11 cellular contexts compared by ENCODE assay signal in genomic region chr15:52111517-52112202, GRCh38. TPM values are rescaled to one million over a fixed set of nuclear protein-coding genes. Genes with fewer than 3 reads are reported as not detected.
DNase-seq lines count a peak whose midpoint lies in the region; ATAC-seq and TF ChIP-seq lines count a peak whose summit lies in the region.
"Had no signal": no experiment of that assay in that cellular context is flagged by ENCODE, and none has a peak within 500 bp of the region (broad histone marks: within the 10 kb centered on the region; RNA-seq: fewer than 3 reads in every experiment).

No MANE protein-coding gene starts in this region.

- H3K4me1 Mint-ChIP-seq in activated T-cell treated with anti-CD3 and anti-CD28 coated beads, Interleukin-2, amount 50 U/mL, for 72 hours (ENCODE audit: low read depth): no peaks in the 10 kb centered on the region
- peaks cover 26% of the 10 kb centered on the region for H3K4me1 Mint-ChIP-seq in WTC11
- H3K4me1 Mint-ChIP-seq in activated CD4-positive, alpha-beta T cell treated with anti-CD3 and anti-CD28 coated beads, Interleukin-2, amount 10 ng/mL, durations not matched to agents 7 days and 5 days: peaks cover 11% of the 10 kb centered on the region

- ATAC-seq in activated T-cell treated with anti-CD3 and anti-CD28 coated beads, Interleukin-2, amount 50 U/mL, for 72 hours (replicated peaks in 1 of 2): no peak
- peak; percentile 15 for ATAC-seq in WTC11
- ATAC-seq in GM19467 (IDR thresholded peaks at IDR 0.05; ENCODE audit: unreplicated experiment): no peak
- no peak for ATAC-seq in HG02852 (IDR thresholded peaks at IDR 0.05; ENCODE audit: unreplicated experiment)

- H3K27me3 Mint-ChIP-seq in activated T-cell treated with anti-CD3 and anti-CD28 coated beads, Interleukin-2, amount 50 U/mL, for 72 hours (ENCODE audit: low read depth): peaks cover 24% of the 10 kb centered on the region
- peaks cover 55% of the 10 kb centered on the region for H3K27me3 Mint-ChIP-seq in WTC11 (ENCODE audit: low read depth)
- peaks cover 44% of the 10 kb centered on the region for H3K27me3 Mint-ChIP-seq in activated CD4-positive, alpha-beta T cell treated with anti-CD3 and anti-CD28 coated beads, Interleukin-2, amount 10 ng/mL, durations not matched to agents 7 days and 5 days

- no peak for TF ChIP-seq CTCF in WTC11 (IDR thresholded peaks at IDR 0.05)
- TF ChIP-seq CTCF in suprapubic skin (IDR thresholded peaks at IDR 0.05): no peak

- no peaks in the 10 kb centered on the region for H3K36me3 Mint-ChIP-seq in activated T-cell treated with anti-CD3 and anti-CD28 coated beads, Interleukin-2, amount 50 U/mL, for 72 hours (ENCODE audit: insufficient read depth in 2 of 2)
- no peaks in the 10 kb centered on the region for H3K36me3 Mint-ChIP-seq in WTC11
- H3K36me3 Mint-ChIP-seq in activated CD4-positive, alpha-beta T cell treated with anti-CD3 and anti-CD28 coated beads, Interleukin-2, amount 10 ng/mL, durations not matched to agents 7 days and 5 days (ENCODE audit: low read depth): no peaks in the 10 kb centered on the region

- DNase-seq in activated T-cell treated with anti-CD3 and anti-CD28 coated beads, Interleukin-2, amount 50 U/mL, for 72 hours: no peak
- no peak for DNase-seq in activated T-cell treated with anti-CD3 and anti-CD28 coated beads for 4 hours
- DNase-seq in WTC11 (ENCODE audit: low spot score): no peak
- DNase-seq in suprapubic skin (ENCODE audit: low spot score in 2 of 2): no peak
- DNase-seq in activated CD4-positive, alpha-beta T cell treated with anti-CD3 and anti-CD28 coated beads, Interleukin-2, amount 10 ng/mL, durations not matched to agents 7 days and 5 days: no peak
- DNase-seq: SW 1271 had no signal

- H3K36me3 ChIP-seq in iPS-20b (ENCODE audit: insufficient read depth, low read depth, low read length): no peaks in the 10 kb centered on the region
- no peaks in the 10 kb centered on the region for H3K36me3 ChIP-seq in suprapubic skin
- H3K36me3 ChIP-seq: HAP-1 had no signal

- H3K4me3 Mint-ChIP-seq in activated T-cell treated with anti-CD3 and anti-CD28 coated beads, Interleukin-2, amount 50 U/mL, for 72 hours: peak overlapping the region; percentile 79 to 81
- H3K4me3 Mint-ChIP-seq in WTC11: no peak overlapping the region
- H3K4me3 Mint-ChIP-seq in activated CD4-positive, alpha-beta T cell treated with anti-CD3 and anti-CD28 coated beads, Interleukin-2, amount 10 ng/mL, durations not matched to agents 7 days and 5 days: no peak overlapping the region

- peaks cover 52% of the 10 kb centered on the region for H3K27me3 ChIP-seq in iPS-20b (ENCODE audit: insufficient read depth, low read length)
- peaks cover 5% of the 10 kb centered on the region for H3K27me3 ChIP-seq in suprapubic skin

- CTCF ChIA-PET in WTC11 (lab: Charles Lee): interaction anchor here (0.5 to 5.3 kb wide), 13 partner anchors 9 to 335 kb away, joined by 3 to 32 read pairs (median 4); no protein-coding TSS in a partner anchor
- CTCF ChIA-PET in activated CD4-positive, alpha-beta T cell treated with anti-CD3 and anti-CD28 coated beads, Interleukin-2, amount 10 ng/mL, durations not matched to agents 7 days and 5 days (lab: Charles Lee): interaction anchor here (0.7 to 1.1 kb wide), 3 partner anchors 8 to 131 kb away, joined by 3 to 6 read pairs (median 3); no protein-coding TSS in a partner anchor

- H3K9me3 ChIP-seq in iPS-20b (ENCODE audit: insufficient read depth, low read depth, low read length): no peaks in the 10 kb centered on the region
- H3K9me3 ChIP-seq in suprapubic skin: no peaks in the 10 kb centered on the region
- H3K9me3 ChIP-seq: HAP-1 had no signal

- H3K4me3 ChIP-seq in iPS-20b (ENCODE audit: low read length): peak overlapping the region; percentile 58; the same call in 1 of the 2 replicates
- peak overlapping the region; percentile 52 for H3K4me3 ChIP-seq in suprapubic skin
- H3K4me3 ChIP-seq: HAP-1 had no signal

- WGBS in suprapubic skin: 94% methylated on average over 8 of the region's 32 CpGs

- TF ChIP-seq POLR2A in suprapubic skin (IDR thresholded peaks at IDR 0.05): no peak

- TF ChIP-seq EP300 in suprapubic skin (IDR thresholded peaks at IDR 0.05): no peak

- H3K9ac ChIP-seq in iPS-20b (ENCODE audit: low read depth, low read length): no peak overlapping the region; the same call in 1 of the 2 replicates

- H3K4me1 ChIP-seq in iPS-20b (ENCODE audit: insufficient read depth, low read length) (no peaks in the 10 kb centered on the region), suprapubic skin (peaks cover 19% of the 10 kb centered on the region)

- H3K27ac Mint-ChIP-seq in activated T-cell treated with anti-CD3 and anti-CD28 coated beads, Interleukin-2, amount 50 U/mL, for 72 hours: no peak overlapping the region
- no peak overlapping the region for H3K27ac Mint-ChIP-seq in WTC11
- no peak overlapping the region for H3K27ac Mint-ChIP-seq in activated CD4-positive, alpha-beta T cell treated with anti-CD3 and anti-CD28 coated beads, Interleukin-2, amount 10 ng/mL, durations not matched to agents 7 days and 5 days

- H3K27ac ChIP-seq in iPS-20b (ENCODE audit: low read length) (no peak overlapping the region), suprapubic skin (peak overlapping the region; percentile 45)

- H3K9me3 Mint-ChIP-seq in activated T-cell treated with anti-CD3 and anti-CD28 coated beads, Interleukin-2, amount 50 U/mL, for 72 hours: no peaks in the 10 kb centered on the region
- H3K9me3 Mint-ChIP-seq in WTC11: no peaks in the 10 kb centered on the region
- no peaks in the 10 kb centered on the region for H3K9me3 Mint-ChIP-seq in activated CD4-positive, alpha-beta T cell treated with anti-CD3 and anti-CD28 coated beads, Interleukin-2, amount 10 ng/mL, durations not matched to agents 7 days and 5 days

- POLR2A ChIA-PET in WTC11 (lab: Charles Lee): no interaction called here
- POLR2A ChIA-PET in activated CD4-positive, alpha-beta T cell treated with anti-CD3 and anti-CD28 coated beads, Interleukin-2, amount 10 ng/mL, durations not matched to agents 7 days and 5 days (lab: Charles Lee): no interaction called here

TF ChIP-seq in WTC11, 78 proteins besides CTCF, POLR2A, EP300 and RAD21 (continues in another document):
- no peak for TF ChIP-seq ZNF396 (CRISPR knock-in tag; IDR thresholded peaks at IDR 0.05; ENCODE audit: borderline replicate concordance)
- TF ChIP-seq ZBTB21 (CRISPR knock-in tag; IDR thresholded peaks at IDR 0.05; ENCODE audit: borderline replicate concordance): no peak
- no peak for TF ChIP-seq CDX4 (CRISPR knock-in tag; IDR thresholded peaks at IDR 0.05; ENCODE audit: borderline replicate concordance)
- TF ChIP-seq ZNF671 (CRISPR knock-in tag; IDR thresholded peaks at IDR 0.05): no peak
- TF ChIP-seq SOX15 (CRISPR knock-in tag; IDR thresholded peaks at IDR 0.05): no peak
- no peak for TF ChIP-seq AFF4 (CRISPR knock-in tag; IDR thresholded peaks at IDR 0.05; ENCODE audit: borderline replicate concordance)
- no peak for TF ChIP-seq MLX (CRISPR knock-in tag; IDR thresholded peaks at IDR 0.05)
- TF ChIP-seq TCF7 (CRISPR knock-in tag; IDR thresholded peaks at IDR 0.05; ENCODE audit: low read depth): no peak
- no peak for TF ChIP-seq MXD4 (CRISPR knock-in tag; IDR thresholded peaks at IDR 0.05; ENCODE audit: borderline replicate concordance)

RNA-seq across cellular contexts. Expression of gene BCL2L10, which starts 0.9 kb away (rescaled TPM):
- total RNA-seq in activated T-cell treated with anti-CD3 and anti-CD28 coated beads, Interleukin-2, amount 50 U/mL, for 72 hours: under 1 TPM in 1 of 2 donors, not detected in 1; 0.31 TPM
- 0.37 to 1.4 TPM (median 0.80 TPM) in 3 replicates for total RNA-seq in WTC11 (2021)
- 10 to 100 TPM in 3 of 4 donors, 1 to 10 TPM in 1; 9.3 to 18.1 (median 15.1) TPM for total RNA-seq in suprapubic skin
- under 1 TPM in 1 of 2 experiments, not detected in 1; 0.27 TPM for total RNA-seq in activated CD4-positive, alpha-beta T cell treated with anti-CD3 and anti-CD28 coated beads, Interleukin-2, amount 10 ng/mL, durations not matched to agents 7 days and 5 days
- total RNA-seq: myocyte had no signal

Comparison
In these comparisons a context has a peak if more than half of its experiments do, and no peak if none do; other contexts are left out.
1. H3K4me3 Mint-ChIP-seq: peak in activated T-cell treated with anti-CD3 and anti-CD28 coated beads, Interleukin-2, amount 50 U/mL, for 72 hours (2 of 2); none in WTC11 (single experiment) and activated CD4-positive, alpha-beta T cell treated with anti-CD3 and anti-CD28 coated beads, Interleukin-2, amount 10 ng/mL, durations not matched to agents 7 days and 5 days (single experiment).